Comparison of ENCODE assay signal across 9 cellular contexts in the genomic region with DNA sequence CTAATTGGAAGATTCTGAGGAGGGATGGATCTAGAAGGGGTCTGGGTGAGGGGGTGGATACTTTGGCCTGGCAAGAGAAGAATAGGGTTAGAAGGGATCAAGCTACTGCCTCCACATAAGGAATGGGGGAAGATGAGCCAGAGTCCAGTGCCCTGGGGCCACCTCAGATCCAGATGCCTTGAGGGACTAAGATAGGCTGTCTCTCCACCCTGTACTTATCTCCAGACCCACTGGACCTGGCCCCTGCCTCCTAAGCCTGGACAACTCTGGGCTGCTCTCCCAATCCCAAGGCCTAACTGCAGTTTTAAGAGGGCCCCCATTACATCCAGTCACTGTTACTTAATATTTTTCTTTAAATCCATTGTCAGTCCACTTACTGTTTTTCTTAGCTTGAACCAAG. TPM values are rescaled to one million over a fixed set of nuclear protein-coding genes. Genes with fewer than 3 reads are reported as not detected.
DNase-seq lines count a peak whose midpoint lies in the region; ATAC-seq and TF ChIP-seq lines count a peak whose summit lies in the region.
"Had no signal": no experiment of that assay in that cellular context is flagged by ENCODE, and none has a peak within 500 bp of the region (broad histone marks: within the 10 kb centered on the region; RNA-seq: fewer than 3 reads in every experiment).

No MANE protein-coding gene starts in this region.

- no peaks in the 10 kb centered on the region for H3K9me3 ChIP-seq in T-helper 17 cell (ENCODE audit: control insufficient read depth, low read length, poor library complexity, severe bottlenecking)
- H3K9me3 ChIP-seq in sigmoid colon: no peaks in the 10 kb centered on the region

- H3K27me3 ChIP-seq in sigmoid colon: no peaks in the 10 kb centered on the region

- peak overlapping the region; percentile 80 for H3K27ac Mint-ChIP-seq in T-helper 17 cell

- no peak for ATAC-seq in T-helper 17 cell
- no peak for ATAC-seq in HG03135 (IDR thresholded peaks at IDR 0.05; ENCODE audit: unreplicated experiment)
- no peak for ATAC-seq in GM18498 (IDR thresholded peaks at IDR 0.05; ENCODE audit: unreplicated experiment)

- TF ChIP-seq POLR2A in sigmoid colon (IDR thresholded peaks at IDR 0.05): no peak

- peaks cover 3% of the 10 kb centered on the region for H3K36me3 Mint-ChIP-seq in T-helper 17 cell (ENCODE audit: low read depth)

- TF ChIP-seq EP300 in sigmoid colon (IDR thresholded peaks at IDR 0.05): no peak

- DNase-seq in T-helper 17 cell: no peak
- DNase-seq in fibroblast of villous mesenchyme (ENCODE audit: low read depth): no peak
- no peak for DNase-seq in sigmoid colon
- no peak for DNase-seq in cortex of kidney (lab: John Stamatoyannopoulos, UW)
- no peak for DNase-seq in GM10266 (ENCODE audit: extremely low spot score)
- DNase-seq: activated CD4-positive, alpha-beta T cell treated with anti-CD3 and anti-CD28 coated beads, Interleukin-2, amount 50 U/mL, for 48 hours had no signal

- peaks cover 24% of the 10 kb centered on the region for H3K4me1 Mint-ChIP-seq in T-helper 17 cell

- H3K27ac ChIP-seq in sigmoid colon: peak overlapping the region; percentile 91 to 97 (median 94)

- H3K4me3 ChIP-seq in GM08714 (ENCODE audit: low read length) (peak overlapping the region; percentile 81), fibroblast of villous mesenchyme (ENCODE audit: low read depth, low read length) (peak overlapping the region; percentile 92), sigmoid colon (peak overlapping the region; percentile 67 to 94 (median 80))

- H3K27me3 Mint-ChIP-seq in T-helper 17 cell: no peaks in the 10 kb centered on the region

- H3K4me3 Mint-ChIP-seq in T-helper 17 cell: peak overlapping the region; percentile 94

- intact Hi-C loops in sigmoid colon (cut with DNase I): no loop called here

- H3K36me3 ChIP-seq in sigmoid colon: no peaks in the 10 kb centered on the region

- TF ChIP-seq CTCF in fibroblast of villous mesenchyme (IDR thresholded peaks at IDR 0.05; ENCODE audit: insufficient read depth, low read depth, low read length) (no peak), sigmoid colon (IDR thresholded peaks at IDR 0.05) (no peak), GM10266 (IDR thresholded peaks at IDR 0.05; ENCODE audit: control insufficient read depth, insufficient read depth, low read depth, missing control alignments) (no peak)

- H3K4me1 ChIP-seq in sigmoid colon: peaks cover 0 to 73% (median 68%) of the 10 kb centered on the region in 4 donors

RNA-seq across cellular contexts. Expression of gene DVL3, which starts 2.0 kb away (rescaled TPM):
- total RNA-seq in T-helper 17 cell: 10 to 100 TPM; 31.5 to 42.9 TPM
- total RNA-seq in fibroblast of villous mesenchyme: 39.3 and 46.1 TPM in 2 replicates
- 10 to 100 TPM; 38.5 to 71.2 (median 53.9) TPM for total RNA-seq in sigmoid colon
- 10 to 100 TPM; 15.0 to 40.8 (median 26.4) TPM for polyA plus RNA-seq in sigmoid colon

RNA-seq across cellular contexts. Expression of gene AP2M1, which starts 17.4 kb away (rescaled TPM):
- 100 to 1,000 TPM; 120 to 164 TPM for total RNA-seq in T-helper 17 cell
- 375 and 469 TPM in 2 replicates for total RNA-seq in fibroblast of villous mesenchyme
- 100 to 1,000 TPM; 203 to 239 (median 225) TPM for total RNA-seq in sigmoid colon
- 100 to 1,000 TPM; 226 to 240 (median 237) TPM for polyA plus RNA-seq in sigmoid colon

RNA-seq across cellular contexts. Expression of gene EIF2B5, which starts 22.0 kb away (rescaled TPM):
- 10 to 100 TPM; 49.5 to 53.8 TPM for total RNA-seq in T-helper 17 cell
- 28.0 and 30.7 TPM in 2 replicates for total RNA-seq in fibroblast of villous mesenchyme
- total RNA-seq in sigmoid colon: 10 to 100 TPM; 26.0 to 43.5 (median 31.3) TPM
- polyA plus RNA-seq in sigmoid colon: 10 to 100 TPM; 31.8 to 48.1 (median 35.4) TPM

RNA-seq across cellular contexts. Expression of gene ABCF3, which starts 28.8 kb away (rescaled TPM):
- total RNA-seq in T-helper 17 cell: 100 to 1,000 TPM; 118 to 120 TPM
- 33.5 and 51.0 TPM in 2 replicates for total RNA-seq in fibroblast of villous mesenchyme
- 10 to 100 TPM; 32.4 to 51.3 (median 39.2) TPM for total RNA-seq in sigmoid colon
- 10 to 100 TPM; 36.5 to 48.9 (median 45.6) TPM for polyA plus RNA-seq in sigmoid colon
